In genomic region chr17:73943416-73943770, GRCh38 we compare ENCODE assay signal across 25 cellular contexts.
DNase-seq lines count a peak whose midpoint lies in the region; ATAC-seq and TF ChIP-seq lines count a peak whose summit lies in the region.
"Had no signal": no experiment of that assay in that cellular context is flagged by ENCODE, and none has a peak within 500 bp of the region (broad histone marks: within the 10 kb centered on the region; RNA-seq: fewer than 3 reads in every experiment).

No MANE protein-coding gene starts in this region.

- intact Hi-C loops in left ventricle myocardium superior (cut with micrococcal nuclease) (no loop called here), psoas muscle (cut with DNase I) (no loop called here)

- H3K4me3 Mint-ChIP-seq in endodermal cell, result no peak overlapping the region
- H3K4me3 Mint-ChIP-seq: CD14-positive monocyte; CD4-positive, alpha-beta memory T cell; CD4-positive, CD25-positive, alpha-beta regulatory T cell; CD8-positive, alpha-beta memory T cell had no signal

- ATAC-seq in left ventricle myocardium superior (no peak), psoas muscle (no peak), HG02885 (IDR thresholded peaks at IDR 0.05; ENCODE audit: poor library complexity, unreplicated experiment) (no peak)
- ATAC-seq: GM12878 had no signal

- no peak overlapping the region for H3K23ac ChIP-seq in neuronal stem cell (ENCODE audit: low read depth, low read length, poor library complexity)

- no peaks in the 10 kb centered on the region for H3K79me1 ChIP-seq in neuronal stem cell (ENCODE audit: low read depth, low read length)

- H2AFZ ChIP-seq in neuronal stem cell (ENCODE audit: low read length), result no peak overlapping the region

- H3K27ac ChIP-seq in right atrium auricular region (no peak overlapping the region), endodermal cell (ENCODE audit: low read depth, low read length) (no peak overlapping the region), neuronal stem cell (replicated peaks; ENCODE audit: low read length) (no peak overlapping the region), psoas muscle (no peak overlapping the region)
- H3K27ac ChIP-seq: BLaER1 had no signal

- no peak overlapping the region for H4K91ac ChIP-seq in neuronal stem cell (ENCODE audit: low read depth, low read length, poor library complexity)

- H3K4me3 ChIP-seq in right atrium auricular region (no peak overlapping the region), endodermal cell (ENCODE audit: low read length) (no peak overlapping the region), neuronal stem cell (ENCODE audit: low read length in 2 of 2) (no peak overlapping the region), psoas muscle (no peak overlapping the region)
- H3K4me3 ChIP-seq: BLaER1, GM12878 had no signal

- H3K9ac ChIP-seq in endodermal cell (ENCODE audit: extremely low read depth, low read length, poor library complexity, severe bottlenecking) (no peak overlapping the region), neuronal stem cell (ENCODE audit: low read depth, low read length, poor library complexity) (peak overlapping the region; percentile 36)
- H3K9ac ChIP-seq: BLaER1 had no signal

- H3K27me3 ChIP-seq in right atrium auricular region, result no peaks in the 10 kb centered on the region
- H3K27me3 ChIP-seq in endodermal cell (ENCODE audit: control insufficient read depth, insufficient read depth, low read length, poor library complexity, severe bottlenecking), result no peaks in the 10 kb centered on the region
- no peaks in the 10 kb centered on the region for H3K27me3 ChIP-seq in neuronal stem cell (ENCODE audit: control insufficient read depth in 3 of 3, insufficient read depth in 3 of 3, low read depth in 1 of 3, low read length in 3 of 3)
- H3K27me3 ChIP-seq in psoas muscle (ENCODE audit: insufficient read depth in 3 of 3, low read length in 2 of 3), result peaks cover 0 to 7% (median 3%) of the 10 kb centered on the region in 3 donors
- H3K27me3 ChIP-seq: BE2C, BLaER1 had no signal

- H3K4me1 ChIP-seq in right atrium auricular region, result no peaks in the 10 kb centered on the region
- no peaks in the 10 kb centered on the region for H3K4me1 ChIP-seq in endodermal cell (ENCODE audit: control insufficient read depth, insufficient read depth, low read length)
- H3K4me1 ChIP-seq in neuronal stem cell (ENCODE audit: control insufficient read depth in 2 of 2, insufficient read depth in 1 of 2, low read depth in 1 of 2, low read length in 2 of 2), result no peaks in the 10 kb centered on the region
- no peaks in the 10 kb centered on the region for H3K4me1 ChIP-seq in psoas muscle
- H3K4me1 ChIP-seq: BE2C, BLaER1 had no signal

- peaks cover 56% of the 10 kb centered on the region for H3K27me3 Mint-ChIP-seq in endodermal cell (ENCODE audit: insufficient read depth)

- DNase-seq in right atrium auricular region (ENCODE audit: low spot score) (peak; percentile 16), left ventricle myocardium superior (no peak), endodermal cell (peak; percentile 31), neuronal stem cell (ENCODE audit: low spot score) (no peak), NCI-H146 treated with DMSO at 0.1 percent for 48 hours (lab: John Stamatoyannopoulos, UW; ENCODE audit: unreplicated experiment) (no peak), psoas muscle (no peak)
- DNase-seq: 8988T; ACHN; BE2C; C1 segment of cervical spinal cord; CD4-positive, alpha-beta memory T cell; CD4-positive, CD25-positive, alpha-beta regulatory T cell; CD8-positive, alpha-beta memory T cell; COR-L47; DMS 273 treated with DMSO at 0.1 percent for 48 hours; DMS153; DMS53; DMS79; DND-41; EL; GDM1 had no signal

- H3K9me3 Mint-ChIP-seq in endodermal cell, result no peaks in the 10 kb centered on the region
- H3K9me3 Mint-ChIP-seq: CD8-positive, alpha-beta memory T cell had no signal

- H3K36me3 ChIP-seq in right atrium auricular region (no peaks in the 10 kb centered on the region), endodermal cell (ENCODE audit: control insufficient read depth, insufficient read depth, low read length) (no peaks in the 10 kb centered on the region), neuronal stem cell (replicated peaks in 1 of 2; ENCODE audit: control insufficient read depth in 2 of 2, insufficient read depth in 2 of 2, low read length in 2 of 2) (no peaks in the 10 kb centered on the region), psoas muscle (ENCODE audit: insufficient read depth in 1 of 2, low read depth in 1 of 2) (no peaks in the 10 kb centered on the region)
- H3K36me3 ChIP-seq: BE2C, BLaER1 had no signal

- no peak overlapping the region for H2BK120ac ChIP-seq in neuronal stem cell (ENCODE audit: low read depth, low read length)

- no peak overlapping the region for H2BK12ac ChIP-seq in neuronal stem cell (ENCODE audit: low read length)

- H2BK15ac ChIP-seq in neuronal stem cell (ENCODE audit: low read length), result no peak overlapping the region

- H3K18ac ChIP-seq in neuronal stem cell (ENCODE audit: low read length), result no peak overlapping the region

- H3K4ac ChIP-seq in neuronal stem cell (ENCODE audit: low read length), result no peak overlapping the region

- no peak overlapping the region for H4K8ac ChIP-seq in neuronal stem cell (ENCODE audit: low read depth, low read length)

- no peak overlapping the region for H3K4me2 ChIP-seq in neuronal stem cell (ENCODE audit: insufficient read depth, low read length, poor library complexity, severe bottlenecking)
- H3K4me2 ChIP-seq: BLaER1 had no signal

- 72 to 89% methylated on average over 3 to 5 of the region's 5 CpGs for WGBS in endodermal cell (ENCODE audit: insufficient coverage in 1 of 2, insufficient read length in 1 of 2), 2 experiments
- no CpG with 5 or more reads among the region's 5 CpGs for WGBS in neuronal stem cell (ENCODE audit: extremely low coverage in 2 of 2, insufficient read length in 2 of 2, insufficient replicate concordance in 1 of 2), 2 donors
- 55 to 76% (median 68%) methylated on average over 5 of the region's 5 CpGs for WGBS in psoas muscle, 3 donors

- no peaks in the 10 kb centered on the region for H3K36me3 Mint-ChIP-seq in endodermal cell (ENCODE audit: low read depth)
- H3K36me3 Mint-ChIP-seq: CD14-positive monocyte; CD4-positive, alpha-beta memory T cell; CD4-positive, CD25-positive, alpha-beta regulatory T cell; CD8-positive, alpha-beta memory T cell had no signal

- no peak overlapping the region for H3K14ac ChIP-seq in neuronal stem cell (ENCODE audit: low read length)

- no peak overlapping the region for H2BK5ac ChIP-seq in neuronal stem cell (ENCODE audit: low read length)

- no peaks in the 10 kb centered on the region for H3K4me1 Mint-ChIP-seq in endodermal cell
- H3K4me1 Mint-ChIP-seq: CD14-positive monocyte; CD4-positive, alpha-beta memory T cell; CD4-positive, CD25-positive, alpha-beta regulatory T cell; CD8-positive, alpha-beta memory T cell had no signal

- no peak overlapping the region for H3K27ac Mint-ChIP-seq in endodermal cell
- H3K27ac Mint-ChIP-seq: CD14-positive monocyte; CD4-positive, alpha-beta memory T cell; CD4-positive, CD25-positive, alpha-beta regulatory T cell; CD8-positive, alpha-beta memory T cell had no signal

- TF ChIP-seq CTCF in right atrium auricular region (IDR thresholded peaks at IDR 0.05) (no peak), endodermal cell (conservative IDR thresholded peaks at IDR 0.05) (no peak), psoas muscle (IDR thresholded peaks at IDR 0.05) (no peak)

- no peak overlapping the region for H2AK5ac ChIP-seq in neuronal stem cell (ENCODE audit: low read depth, low read length)

- no peaks in the 10 kb centered on the region for H3K9me3 ChIP-seq in right atrium auricular region
- no peaks in the 10 kb centered on the region for H3K9me3 ChIP-seq in endodermal cell (ENCODE audit: control insufficient read depth, low read length)
- H3K9me3 ChIP-seq in neuronal stem cell (replicated peaks in 1 of 2; ENCODE audit: control insufficient read depth in 2 of 2, insufficient read depth in 1 of 2, low read depth in 1 of 2, low read length in 2 of 2), result no peaks in the 10 kb centered on the region
- H3K9me3 ChIP-seq in psoas muscle, result no peaks in the 10 kb centered on the region
- H3K9me3 ChIP-seq: BE2C, BLaER1 had no signal

Comparison
In these comparisons a context has a peak if more than half of its experiments do, and no peak if none do; other contexts are left out.
1. DNase-seq: peak in right atrium auricular region (single experiment) and endodermal cell (single experiment); none in left ventricle myocardium superior (single experiment), neuronal stem cell (single experiment), NCI-H146 treated with DMSO at 0.1 percent for 48 hours (single experiment) and psoas muscle (0 of 2).